Comparison of ENCODE assay signal across 36 cellular contexts in genomic region chr13:34437873-34438272, GRCh38.
"Had no signal": no experiment of that assay in that cellular context is flagged by ENCODE, and none has a peak within 500 bp of the region (broad histone marks: within the 10 kb centered on the region; RNA-seq: fewer than 3 reads in every experiment).

No MANE protein-coding gene starts in this region.

- H3K4me3 ChIP-seq: adrenal gland, ascending aorta, cardiac muscle cell had no signal

- DNase-seq: activated B cell treated with CpG ODN at 0.5 μM for 24 hours; activated CD4-positive, alpha-beta memory T cell treated with anti-CD3 and anti-CD28 coated beads for 36 hours; activated CD4-positive, alpha-beta T cell treated with anti-CD3 and anti-CD28 coated beads for 4 hours; activated CD4-positive, alpha-beta T cell treated with anti-CD3 and anti-CD28 coated beads, Interleukin-2, amount 10 ng/mL, durations not matched to agents 24 days and 14 days; activated CD4-positive, alpha-beta T cell treated with anti-CD3 and anti-CD28 coated beads, Interleukin-2, amount 50 U/mL, for 1 hour; activated CD4-positive, alpha-beta T cell treated with anti-CD3 and anti-CD28 coated beads, Interleukin-2, amount 50 U/mL, for 4 hours; activated CD4-positive, CD25-positive, alpha-beta regulatory T cell treated with anti-CD3 and anti-CD28 coated beads, Interleukin-2, amount 50 U/mL, for 72 hours; activated CD8-positive, alpha-beta memory T cell treated with anti-CD3 and anti-CD28 coated beads, Interleukin-2, amount 50 U/mL, for 4 hours; activated CD8-positive, alpha-beta T cell treated with anti-CD3 and anti-CD28 coated beads for 36 hours; activated effector memory CD4-positive, alpha-beta T cell treated with anti-CD3 and anti-CD28 coated beads, Interleukin-2, amount 50 U/mL, for 16 hours; activated gamma-delta T cell treated with Interleukin-2 at 50 U/mL for 16 hours; activated naive CD4-positive, alpha-beta T cell; activated naive CD4-positive, alpha-beta T cell treated with anti-CD3 and anti-CD28 coated beads for 36 hours; activated naive CD4-positive, alpha-beta T cell treated with anti-CD3 and anti-CD28 coated beads, Interleukin-2, amount 50 U/mL, for 16 hours; activated naive CD8-positive, alpha-beta T cell treated with anti-CD3 and anti-CD28 coated beads for 36 hours; activated T-cell treated with anti-CD3 and anti-CD28 coated beads for 4 hours; activated T-cell treated with anti-CD3 and anti-CD28 coated beads, Interleukin-2, amount 50 U/mL, for 1 hour; activated T-cell treated with anti-CD3 and anti-CD28 coated beads, Interleukin-2, amount 50 U/mL, for 4 hours; activated T-cell treated with anti-CD3 and anti-CD28 coated beads, Interleukin-2, amount 50 U/mL, for 72 hours; adrenal gland; amygdala; anterior cingulate cortex; caudate nucleus; T-helper 1 cell; T-helper 2 cell; T-helper 9 cell had no signal

- H3K36me3 ChIP-seq: adrenal gland, ascending aorta, cardiac muscle cell had no signal

- H3K4me1 ChIP-seq: ascending aorta had no signal

- H3K36me3 Mint-ChIP-seq: activated CD4-positive, alpha-beta memory T cell treated with anti-CD3 and anti-CD28 coated beads for 36 hours; activated naive CD4-positive, alpha-beta T cell treated with anti-CD3 and anti-CD28 coated beads, Interleukin-2, amount 50 U/mL, for 72 hours; activated naive CD8-positive, alpha-beta T cell treated with anti-CD3 and anti-CD28 coated beads for 36 hours; brain had no signal

- H3K27me3 Mint-ChIP-seq: activated B cell treated with CpG ODN at 0.5 μM for 24 hours; activated CD4-positive, alpha-beta memory T cell treated with anti-CD3 and anti-CD28 coated beads for 36 hours; activated CD4-positive, alpha-beta T cell treated with anti-CD3 and anti-CD28 coated beads, Interleukin-2, amount 10 ng/mL, durations not matched to agents 24 days and 14 days; activated CD8-positive, alpha-beta T cell treated with anti-CD3 and anti-CD28 coated beads for 36 hours; activated naive CD8-positive, alpha-beta T cell treated with anti-CD3 and anti-CD28 coated beads for 36 hours; activated T-helper 17 cell treated with anti-CD3 and anti-CD28 coated beads, Interleukin-2, amount 50 U/mL, for 72 hours; brain; central memory CD8-positive, alpha-beta T cell had no signal

- H3K27ac ChIP-seq: adrenal gland, ascending aorta, cardiac muscle cell, VCaP had no signal

- H3K4me1 Mint-ChIP-seq: activated B cell treated with CpG ODN at 0.5 μM for 24 hours; activated CD4-positive, alpha-beta T cell treated with anti-CD3 and anti-CD28 coated beads, Interleukin-2, amount 10 ng/mL, durations not matched to agents 24 days and 14 days; activated naive CD8-positive, alpha-beta T cell treated with anti-CD3 and anti-CD28 coated beads for 36 hours; activated T-helper 17 cell treated with anti-CD3 and anti-CD28 coated beads, Interleukin-2, amount 50 U/mL, for 72 hours; brain; central memory CD8-positive, alpha-beta T cell had no signal

- H3K4me3 Mint-ChIP-seq: activated B cell treated with CpG ODN at 0.5 μM for 24 hours; activated CD4-positive, alpha-beta memory T cell treated with anti-CD3 and anti-CD28 coated beads for 36 hours; activated CD4-positive, alpha-beta T cell treated with anti-CD3 and anti-CD28 coated beads, Interleukin-2, amount 10 ng/mL, durations not matched to agents 24 days and 14 days; activated CD8-positive, alpha-beta T cell treated with anti-CD3 and anti-CD28 coated beads for 36 hours; activated naive CD4-positive, alpha-beta T cell treated with anti-CD3 and anti-CD28 coated beads for 36 hours; activated naive CD8-positive, alpha-beta T cell treated with anti-CD3 and anti-CD28 coated beads for 36 hours; activated T-cell treated with anti-CD3 and anti-CD28 coated beads, Interleukin-2, amount 50 U/mL, for 4 hours; activated T-cell treated with anti-CD3 and anti-CD28 coated beads, Interleukin-2, amount 50 U/mL, for 72 hours; activated T-helper 1 cell treated with anti-CD3 and anti-CD28 coated beads, Interleukin-12 subunit alpha, Interleukin-12 subunit beta, Interleukin-2, Interleukin-4 antibody, amounts not matched to agents 30 ng/mL and 10 ng/mL and 1 ng/mL, durations not matched to agents 14 hours and 24 hours and 36 hours; activated T-helper 17 cell treated with anti-CD3 and anti-CD28 coated beads, Interleukin-2, amount 50 U/mL, for 72 hours; brain; central memory CD8-positive, alpha-beta T cell; T-helper 1 cell treated with Interleukin-12 subunit alpha and Interleukin-12 subunit beta and Interleukin-4 antibody, amounts not matched to agents 30 μg/mL and 1 μg/mL, for 36 hours; T-helper 2 cell treated with Interferon-gamma antibody and Interleukin-4, amounts not matched to agents 5 μg/mL and 100 μg/mL, for 36 hours had no signal

- H3K9me3 ChIP-seq: adrenal gland, ascending aorta had no signal

- ATAC-seq: activated CD8-positive, alpha-beta T cell treated with anti-CD3 and anti-CD28 coated beads for 36 hours; activated naive CD4-positive, alpha-beta T cell treated with anti-CD3 and anti-CD28 coated beads, Interleukin-2, amount 50 U/mL, for 72 hours; activated T-cell treated with anti-CD3 and anti-CD28 coated beads, Interleukin-2, amount 50 U/mL, for 4 hours; activated T-cell treated with anti-CD3 and anti-CD28 coated beads, Interleukin-2, amount 50 U/mL, for 72 hours; activated T-helper 17 cell treated with anti-CD3 and anti-CD28 coated beads, Interleukin-2, amount 50 U/mL, for 72 hours had no signal

- H3K27ac Mint-ChIP-seq: activated B cell treated with CpG ODN at 0.5 μM for 24 hours; activated CD4-positive, alpha-beta memory T cell treated with anti-CD3 and anti-CD28 coated beads for 36 hours; activated CD4-positive, alpha-beta T cell treated with anti-CD3 and anti-CD28 coated beads, Interleukin-2, amount 10 ng/mL, durations not matched to agents 24 days and 14 days; activated CD8-positive, alpha-beta T cell treated with anti-CD3 and anti-CD28 coated beads for 36 hours; activated naive CD4-positive, alpha-beta T cell treated with anti-CD3 and anti-CD28 coated beads for 36 hours; activated naive CD4-positive, alpha-beta T cell treated with anti-CD3 and anti-CD28 coated beads, Interleukin-2, amount 50 U/mL, for 72 hours; activated naive CD8-positive, alpha-beta T cell treated with anti-CD3 and anti-CD28 coated beads for 36 hours; activated T-cell treated with anti-CD3 and anti-CD28 coated beads, Interleukin-2, amount 50 U/mL, for 72 hours; activated T-helper 1 cell treated with anti-CD3 and anti-CD28 coated beads, Interleukin-12 subunit alpha, Interleukin-12 subunit beta, Interleukin-2, Interleukin-4 antibody, amounts not matched to agents 30 ng/mL and 10 ng/mL and 1 ng/mL, durations not matched to agents 14 hours and 24 hours and 36 hours; activated T-helper 17 cell treated with anti-CD3 and anti-CD28 coated beads, Interleukin-2, amount 50 U/mL, for 72 hours; brain; T-helper 1 cell treated with Interleukin-12 subunit alpha and Interleukin-12 subunit beta and Interleukin-4 antibody, amounts not matched to agents 30 μg/mL and 1 μg/mL, for 36 hours; T-helper 2 cell treated with Interferon-gamma antibody and Interleukin-4, amounts not matched to agents 5 μg/mL and 100 μg/mL, for 36 hours had no signal

- H3K9me3 Mint-ChIP-seq: activated B cell treated with CpG ODN at 0.5 μM for 24 hours; activated CD4-positive, alpha-beta memory T cell treated with anti-CD3 and anti-CD28 coated beads for 36 hours; activated CD4-positive, alpha-beta T cell treated with anti-CD3 and anti-CD28 coated beads, Interleukin-2, amount 10 ng/mL, durations not matched to agents 24 days and 14 days; activated CD8-positive, alpha-beta T cell treated with anti-CD3 and anti-CD28 coated beads for 36 hours; activated naive CD4-positive, alpha-beta T cell treated with anti-CD3 and anti-CD28 coated beads for 36 hours; activated naive CD4-positive, alpha-beta T cell treated with anti-CD3 and anti-CD28 coated beads, Interleukin-2, amount 50 U/mL, for 72 hours; activated naive CD8-positive, alpha-beta T cell treated with anti-CD3 and anti-CD28 coated beads for 36 hours; activated T-cell treated with anti-CD3 and anti-CD28 coated beads, Interleukin-2, amount 50 U/mL, for 4 hours; activated T-cell treated with anti-CD3 and anti-CD28 coated beads, Interleukin-2, amount 50 U/mL, for 72 hours; activated T-helper 1 cell treated with anti-CD3 and anti-CD28 coated beads, Interleukin-12 subunit alpha, Interleukin-12 subunit beta, Interleukin-2, Interleukin-4 antibody, amounts not matched to agents 30 ng/mL and 10 ng/mL and 1 ng/mL, durations not matched to agents 14 hours and 24 hours and 36 hours; activated T-helper 17 cell treated with anti-CD3 and anti-CD28 coated beads, Interleukin-2, amount 50 U/mL, for 72 hours; T-helper 1 cell treated with Interleukin-12 subunit alpha and Interleukin-12 subunit beta and Interleukin-4 antibody, amounts not matched to agents 30 μg/mL and 1 μg/mL, for 36 hours; T-helper 2 cell treated with Interferon-gamma antibody and Interleukin-4, amounts not matched to agents 5 μg/mL and 100 μg/mL, for 36 hours had no signal

- H3K27me3 ChIP-seq: adrenal gland, ascending aorta, cardiac muscle cell had no signal
